In the genomic region with DNA sequence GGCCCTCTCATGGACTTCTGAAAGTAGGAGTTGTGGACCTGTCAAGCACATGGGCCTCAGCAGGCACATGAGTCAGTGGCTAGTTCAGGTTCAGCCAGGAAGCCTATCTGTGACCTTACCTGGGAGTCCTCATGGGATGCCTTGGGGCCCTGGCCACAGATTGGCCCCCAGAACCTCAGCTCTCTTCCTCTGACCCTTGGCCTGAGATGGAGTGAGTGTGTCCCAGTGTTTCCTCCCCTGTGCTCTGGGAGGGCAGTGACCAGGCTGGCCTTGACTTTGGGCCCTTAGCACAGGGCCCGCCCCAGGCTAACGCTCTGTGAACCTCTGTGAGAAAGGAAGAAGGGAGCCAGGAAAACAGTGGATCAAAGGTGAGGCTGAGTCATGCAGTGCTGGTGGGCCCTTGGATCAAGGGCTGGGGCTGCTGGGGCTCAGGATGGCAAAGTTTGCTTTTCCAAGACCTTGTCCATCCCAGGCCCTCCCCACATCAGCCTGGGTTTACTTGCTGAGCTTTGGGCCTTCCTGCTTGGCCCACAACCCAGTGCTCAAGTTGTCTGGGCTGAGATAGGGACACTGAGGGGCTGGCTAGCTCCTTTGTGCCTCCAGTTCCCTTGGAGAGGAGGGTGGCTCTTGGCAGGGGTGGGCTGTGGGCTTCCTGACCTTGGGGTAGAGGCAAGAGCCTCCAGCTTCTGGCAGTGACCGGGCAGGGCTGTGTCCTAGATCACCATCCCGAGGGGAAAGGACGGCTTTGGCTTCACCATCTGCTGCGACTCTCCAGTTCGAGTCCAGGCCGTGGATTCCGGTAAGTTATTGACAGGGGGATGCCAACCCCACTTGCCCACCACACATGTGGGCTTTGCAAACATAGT, we compare ENCODE assay signal across 1 cellular context.
TF ChIP-seq lines count a peak whose summit lies in the region.

No MANE protein-coding gene starts in this region.

TF ChIP-seq in HepG2, 621 proteins besides CTCF, POLR2A, EP300 and RAD21 (continued from another document and continues in another):
- TF ChIP-seq, protein P1, sequence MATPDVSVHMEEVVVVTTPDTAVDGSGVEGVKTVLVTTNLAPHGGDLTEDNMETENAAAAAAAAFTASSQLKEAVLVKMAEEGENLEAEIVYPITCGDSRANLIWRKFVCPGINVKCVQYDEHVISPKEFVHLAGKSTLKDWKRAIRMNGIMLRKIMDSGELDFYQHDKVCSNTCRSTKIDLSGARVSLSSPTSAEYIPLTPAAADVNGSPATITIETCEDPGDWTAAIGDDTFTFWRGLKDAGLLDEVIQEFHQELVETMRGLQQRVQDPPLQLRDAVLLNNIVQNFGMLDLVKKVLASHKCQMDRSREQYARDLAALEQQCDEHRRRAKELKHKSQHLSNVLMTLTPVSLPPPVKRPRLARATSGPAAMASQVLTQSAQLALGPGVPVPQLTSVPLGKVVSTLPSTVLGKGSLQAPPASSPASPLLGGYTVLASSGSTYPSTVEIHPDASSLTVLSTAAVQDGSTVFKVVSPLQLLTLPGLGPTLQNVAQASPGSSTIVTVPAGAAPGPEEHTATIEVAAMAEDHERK (CRISPR knock-in tag; IDR thresholded peaks at IDR 0.05; ENCODE audit: low read depth), result no peak
- TF ChIP-seq MBNL3 (CRISPR knock-in tag; conservative IDR thresholded peaks at IDR 0.05) (no peak), SALL1 (CRISPR knock-in tag; IDR thresholded peaks at IDR 0.05) (peak; percentile 99), KLF16 (CRISPR knock-in tag; IDR thresholded peaks at IDR 0.05) (peak in 1 of 2 experiments; percentile 94; a peak in 2 of 4 replicates), ZKSCAN1 (IDR thresholded peaks at IDR 0.05; ENCODE audit: low read length) (no peak), ARID2 (CRISPR knock-in tag; IDR thresholded peaks at IDR 0.05; ENCODE audit: borderline replicate concordance) (peak; percentile 78; the same call in 1 of the 2 replicates), HMGA1 (CRISPR knock-in tag; conservative IDR thresholded peaks at IDR 0.05) (no peak), MTF2 (CRISPR knock-in tag; IDR thresholded peaks at IDR 0.05; ENCODE audit: borderline replicate concordance) (no peak), MEIS2 (CRISPR knock-in tag; IDR thresholded peaks at IDR 0.05) (peak; percentile 80; the same call in 1 of the 2 replicates), ATAD3A (CRISPR knock-in tag; IDR thresholded peaks at IDR 0.05) (no peak), ZNF343 (CRISPR knock-in tag; IDR thresholded peaks at IDR 0.05) (peak; percentile 95), RELA (CRISPR knock-in tag; IDR thresholded peaks at IDR 0.05) (peak; percentile 57; the same call in 1 of the 2 replicates), ZNF530 (CRISPR knock-in tag; IDR thresholded peaks at IDR 0.05; ENCODE audit: low read depth) (no peak), ZSCAN9 (CRISPR knock-in tag; IDR thresholded peaks at IDR 0.05; ENCODE audit: borderline replicate concordance) (peak; percentile 77; the same call in 1 of the 2 replicates), SOX6 (IDR thresholded peaks at IDR 0.05) (no peak), SOX6 (CRISPR knock-in tag; IDR thresholded peaks at IDR 0.05) (peak; percentile 97), NCOR1 (IDR thresholded peaks at IDR 0.05; ENCODE audit: borderline replicate concordance, low read length) (peak; percentile 97), REPIN1 (CRISPR knock-in tag; IDR thresholded peaks at IDR 0.05; ENCODE audit: borderline replicate concordance, low read depth) (peak; percentile 98), ZNF780A (CRISPR knock-in tag; IDR thresholded peaks at IDR 0.05) (no peak), FOXK1 (CRISPR knock-in tag; IDR thresholded peaks at IDR 0.05; ENCODE audit: borderline replicate concordance, low read depth) (peak; percentile 85; the same call in 1 of the 2 replicates), HOXA9 (CRISPR knock-in tag; IDR thresholded peaks at IDR 0.05; ENCODE audit: borderline replicate concordance) (no peak), LCORL (IDR thresholded peaks at IDR 0.05) (0 out of 2 replicates have a peak, but pooled peaks have one; percentile 9), LCORL (CRISPR knock-in tag; IDR thresholded peaks at IDR 0.05) (peak; percentile 99), PAF1 (CRISPR knock-in tag; IDR thresholded peaks at IDR 0.05) (no peak), FOXK2 (IDR thresholded peaks at IDR 0.05) (peak; percentile 56; the same call in 1 of the 2 replicates), NFIC (IDR thresholded peaks at IDR 0.05; ENCODE audit: low read length) (peak; percentile 70; the same call in 1 of the 2 replicates), REL (CRISPR knock-in tag; conservative IDR thresholded peaks at IDR 0.05) (no peak), ZNF264 (CRISPR knock-in tag; IDR thresholded peaks at IDR 0.05) (peak; percentile 93), ZNF251 (CRISPR knock-in tag; IDR thresholded peaks at IDR 0.05) (no peak)
- TF ChIP-seq, protein P2, sequence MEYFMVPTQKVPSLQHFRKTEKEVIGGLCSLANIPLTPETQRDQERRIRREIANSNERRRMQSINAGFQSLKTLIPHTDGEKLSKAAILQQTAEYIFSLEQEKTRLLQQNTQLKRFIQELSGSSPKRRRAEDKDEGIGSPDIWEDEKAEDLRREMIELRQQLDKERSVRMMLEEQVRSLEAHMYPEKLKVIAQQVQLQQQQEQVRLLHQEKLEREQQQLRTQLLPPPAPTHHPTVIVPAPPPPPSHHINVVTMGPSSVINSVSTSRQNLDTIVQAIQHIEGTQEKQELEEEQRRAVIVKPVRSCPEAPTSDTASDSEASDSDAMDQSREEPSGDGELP (IDR thresholded peaks at IDR 0.05; ENCODE audit: borderline replicate concordance, low read depth), result peak; percentile 56; the same call in 1 of the 2 replicates
- TF ChIP-seq, protein P3, sequence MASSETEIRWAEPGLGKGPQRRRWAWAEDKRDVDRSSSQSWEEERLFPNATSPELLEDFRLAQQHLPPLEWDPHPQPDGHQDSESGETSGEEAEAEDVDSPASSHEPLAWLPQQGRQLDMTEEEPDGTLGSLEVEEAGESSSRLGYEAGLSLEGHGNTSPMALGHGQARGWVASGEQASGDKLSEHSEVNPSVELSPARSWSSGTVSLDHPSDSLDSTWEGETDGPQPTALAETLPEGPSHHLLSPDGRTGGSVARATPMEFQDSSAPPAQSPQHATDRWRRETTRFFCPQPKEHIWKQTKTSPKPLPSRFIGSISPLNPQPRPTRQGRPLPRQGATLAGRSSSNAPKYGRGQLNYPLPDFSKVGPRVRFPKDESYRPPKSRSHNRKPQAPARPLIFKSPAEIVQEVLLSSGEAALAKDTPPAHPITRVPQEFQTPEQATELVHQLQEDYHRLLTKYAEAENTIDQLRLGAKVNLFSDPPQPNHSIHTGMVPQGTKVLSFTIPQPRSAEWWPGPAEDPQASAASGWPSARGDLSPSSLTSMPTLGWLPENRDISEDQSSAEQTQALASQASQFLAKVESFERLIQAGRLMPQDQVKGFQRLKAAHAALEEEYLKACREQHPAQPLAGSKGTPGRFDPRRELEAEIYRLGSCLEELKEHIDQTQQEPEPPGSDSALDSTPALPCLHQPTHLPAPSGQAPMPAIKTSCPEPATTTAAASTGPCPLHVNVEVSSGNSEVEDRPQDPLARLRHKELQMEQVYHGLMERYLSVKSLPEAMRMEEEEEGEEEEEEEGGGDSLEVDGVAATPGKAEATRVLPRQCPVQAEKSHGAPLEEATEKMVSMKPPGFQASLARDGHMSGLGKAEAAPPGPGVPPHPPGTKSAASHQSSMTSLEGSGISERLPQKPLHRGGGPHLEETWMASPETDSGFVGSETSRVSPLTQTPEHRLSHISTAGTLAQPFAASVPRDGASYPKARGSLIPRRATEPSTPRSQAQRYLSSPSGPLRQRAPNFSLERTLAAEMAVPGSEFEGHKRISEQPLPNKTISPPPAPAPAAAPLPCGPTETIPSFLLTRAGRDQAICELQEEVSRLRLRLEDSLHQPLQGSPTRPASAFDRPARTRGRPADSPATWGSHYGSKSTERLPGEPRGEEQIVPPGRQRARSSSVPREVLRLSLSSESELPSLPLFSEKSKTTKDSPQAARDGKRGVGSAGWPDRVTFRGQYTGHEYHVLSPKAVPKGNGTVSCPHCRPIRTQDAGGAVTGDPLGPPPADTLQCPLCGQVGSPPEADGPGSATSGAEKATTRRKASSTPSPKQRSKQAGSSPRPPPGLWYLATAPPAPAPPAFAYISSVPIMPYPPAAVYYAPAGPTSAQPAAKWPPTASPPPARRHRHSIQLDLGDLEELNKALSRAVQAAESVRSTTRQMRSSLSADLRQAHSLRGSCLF (CRISPR knock-in tag; IDR thresholded peaks at IDR 0.05; ENCODE audit: borderline replicate concordance), result peak; percentile 20; the same call in 1 of the 2 replicates
- TF ChIP-seq, protein P4, sequence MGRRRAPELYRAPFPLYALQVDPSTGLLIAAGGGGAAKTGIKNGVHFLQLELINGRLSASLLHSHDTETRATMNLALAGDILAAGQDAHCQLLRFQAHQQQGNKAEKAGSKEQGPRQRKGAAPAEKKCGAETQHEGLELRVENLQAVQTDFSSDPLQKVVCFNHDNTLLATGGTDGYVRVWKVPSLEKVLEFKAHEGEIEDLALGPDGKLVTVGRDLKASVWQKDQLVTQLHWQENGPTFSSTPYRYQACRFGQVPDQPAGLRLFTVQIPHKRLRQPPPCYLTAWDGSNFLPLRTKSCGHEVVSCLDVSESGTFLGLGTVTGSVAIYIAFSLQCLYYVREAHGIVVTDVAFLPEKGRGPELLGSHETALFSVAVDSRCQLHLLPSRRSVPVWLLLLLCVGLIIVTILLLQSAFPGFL (CRISPR knock-in tag; IDR thresholded peaks at IDR 0.05), result no peak
- TF ChIP-seq, protein P5, sequence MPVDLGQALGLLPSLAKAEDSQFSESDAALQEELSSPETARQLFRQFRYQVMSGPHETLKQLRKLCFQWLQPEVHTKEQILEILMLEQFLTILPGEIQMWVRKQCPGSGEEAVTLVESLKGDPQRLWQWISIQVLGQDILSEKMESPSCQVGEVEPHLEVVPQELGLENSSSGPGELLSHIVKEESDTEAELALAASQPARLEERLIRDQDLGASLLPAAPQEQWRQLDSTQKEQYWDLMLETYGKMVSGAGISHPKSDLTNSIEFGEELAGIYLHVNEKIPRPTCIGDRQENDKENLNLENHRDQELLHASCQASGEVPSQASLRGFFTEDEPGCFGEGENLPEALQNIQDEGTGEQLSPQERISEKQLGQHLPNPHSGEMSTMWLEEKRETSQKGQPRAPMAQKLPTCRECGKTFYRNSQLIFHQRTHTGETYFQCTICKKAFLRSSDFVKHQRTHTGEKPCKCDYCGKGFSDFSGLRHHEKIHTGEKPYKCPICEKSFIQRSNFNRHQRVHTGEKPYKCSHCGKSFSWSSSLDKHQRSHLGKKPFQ (CRISPR knock-in tag; IDR thresholded peaks at IDR 0.05; ENCODE audit: insufficient replicate concordance), result no peak
- TF ChIP-seq, protein P6, sequence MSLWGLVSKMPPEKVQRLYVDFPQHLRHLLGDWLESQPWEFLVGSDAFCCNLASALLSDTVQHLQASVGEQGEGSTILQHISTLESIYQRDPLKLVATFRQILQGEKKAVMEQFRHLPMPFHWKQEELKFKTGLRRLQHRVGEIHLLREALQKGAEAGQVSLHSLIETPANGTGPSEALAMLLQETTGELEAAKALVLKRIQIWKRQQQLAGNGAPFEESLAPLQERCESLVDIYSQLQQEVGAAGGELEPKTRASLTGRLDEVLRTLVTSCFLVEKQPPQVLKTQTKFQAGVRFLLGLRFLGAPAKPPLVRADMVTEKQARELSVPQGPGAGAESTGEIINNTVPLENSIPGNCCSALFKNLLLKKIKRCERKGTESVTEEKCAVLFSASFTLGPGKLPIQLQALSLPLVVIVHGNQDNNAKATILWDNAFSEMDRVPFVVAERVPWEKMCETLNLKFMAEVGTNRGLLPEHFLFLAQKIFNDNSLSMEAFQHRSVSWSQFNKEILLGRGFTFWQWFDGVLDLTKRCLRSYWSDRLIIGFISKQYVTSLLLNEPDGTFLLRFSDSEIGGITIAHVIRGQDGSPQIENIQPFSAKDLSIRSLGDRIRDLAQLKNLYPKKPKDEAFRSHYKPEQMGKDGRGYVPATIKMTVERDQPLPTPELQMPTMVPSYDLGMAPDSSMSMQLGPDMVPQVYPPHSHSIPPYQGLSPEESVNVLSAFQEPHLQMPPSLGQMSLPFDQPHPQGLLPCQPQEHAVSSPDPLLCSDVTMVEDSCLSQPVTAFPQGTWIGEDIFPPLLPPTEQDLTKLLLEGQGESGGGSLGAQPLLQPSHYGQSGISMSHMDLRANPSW (CRISPR knock-in tag; IDR thresholded peaks at IDR 0.05; ENCODE audit: borderline replicate concordance), result peak; percentile 98
- TF ChIP-seq, protein P7, sequence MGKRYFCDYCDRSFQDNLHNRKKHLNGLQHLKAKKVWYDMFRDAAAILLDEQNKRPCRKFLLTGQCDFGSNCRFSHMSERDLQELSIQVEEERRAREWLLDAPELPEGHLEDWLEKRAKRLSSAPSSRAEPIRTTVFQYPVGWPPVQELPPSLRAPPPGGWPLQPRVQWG (CRISPR knock-in tag; IDR thresholded peaks at IDR 0.05; ENCODE audit: borderline replicate concordance, low read depth), result no peak
- TF ChIP-seq, protein P8, sequence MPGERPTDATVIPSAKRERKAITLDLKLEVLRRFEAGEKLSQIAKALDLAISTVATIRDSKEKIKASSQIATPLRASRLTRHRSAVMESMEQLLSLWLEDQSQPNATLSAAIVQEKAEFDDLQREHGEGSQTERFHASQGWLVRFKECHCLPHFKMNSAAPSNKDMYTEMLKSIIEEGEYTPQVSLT (CRISPR knock-in tag; IDR thresholded peaks at IDR 0.05; ENCODE audit: borderline replicate concordance, low read depth), result no peak
- TF ChIP-seq, protein P9, sequence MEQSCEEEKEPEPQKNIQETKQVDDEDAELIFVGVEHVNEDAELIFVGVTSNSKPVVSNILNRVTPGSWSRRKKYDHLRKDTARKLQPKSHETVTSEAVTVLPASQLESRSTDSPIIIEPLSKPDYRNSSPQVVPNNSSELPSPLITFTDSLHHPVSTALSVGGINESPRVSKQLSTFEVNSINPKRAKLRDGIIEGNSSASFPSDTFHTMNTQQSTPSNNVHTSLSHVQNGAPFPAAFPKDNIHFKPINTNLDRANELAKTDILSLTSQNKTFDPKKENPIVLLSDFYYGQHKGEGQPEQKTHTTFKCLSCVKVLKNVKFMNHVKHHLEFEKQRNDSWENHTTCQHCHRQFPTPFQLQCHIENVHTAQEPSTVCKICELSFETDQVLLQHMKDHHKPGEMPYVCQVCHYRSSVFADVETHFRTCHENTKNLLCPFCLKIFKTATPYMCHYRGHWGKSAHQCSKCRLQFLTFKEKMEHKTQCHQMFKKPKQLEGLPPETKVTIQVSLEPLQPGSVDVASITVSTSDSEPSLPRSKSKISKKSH (CRISPR knock-in tag; IDR thresholded peaks at IDR 0.05; ENCODE audit: borderline replicate concordance), result no peak
- TF ChIP-seq, protein P10, sequence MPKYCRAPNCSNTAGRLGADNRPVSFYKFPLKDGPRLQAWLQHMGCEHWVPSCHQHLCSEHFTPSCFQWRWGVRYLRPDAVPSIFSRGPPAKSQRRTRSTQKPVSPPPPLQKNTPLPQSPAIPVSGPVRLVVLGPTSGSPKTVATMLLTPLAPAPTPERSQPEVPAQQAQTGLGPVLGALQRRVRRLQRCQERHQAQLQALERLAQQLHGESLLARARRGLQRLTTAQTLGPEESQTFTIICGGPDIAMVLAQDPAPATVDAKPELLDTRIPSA (CRISPR knock-in tag; IDR thresholded peaks at IDR 0.05; ENCODE audit: borderline replicate concordance), result no peak
- TF ChIP-seq, protein P11, sequence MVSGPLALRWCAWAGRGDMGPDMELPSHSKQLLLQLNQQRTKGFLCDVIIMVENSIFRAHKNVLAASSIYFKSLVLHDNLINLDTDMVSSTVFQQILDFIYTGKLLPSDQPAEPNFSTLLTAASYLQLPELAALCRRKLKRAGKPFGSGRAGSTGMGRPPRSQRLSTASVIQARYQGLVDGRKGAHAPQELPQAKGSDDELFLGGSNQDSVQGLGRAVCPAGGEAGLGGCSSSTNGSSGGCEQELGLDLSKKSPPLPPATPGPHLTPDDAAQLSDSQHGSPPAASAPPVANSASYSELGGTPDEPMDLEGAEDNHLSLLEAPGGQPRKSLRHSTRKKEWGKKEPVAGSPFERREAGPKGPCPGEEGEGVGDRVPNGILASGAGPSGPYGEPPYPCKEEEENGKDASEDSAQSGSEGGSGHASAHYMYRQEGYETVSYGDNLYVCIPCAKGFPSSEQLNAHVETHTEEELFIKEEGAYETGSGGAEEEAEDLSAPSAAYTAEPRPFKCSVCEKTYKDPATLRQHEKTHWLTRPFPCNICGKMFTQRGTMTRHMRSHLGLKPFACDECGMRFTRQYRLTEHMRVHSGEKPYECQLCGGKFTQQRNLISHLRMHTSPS (CRISPR knock-in tag; IDR thresholded peaks at IDR 0.05; ENCODE audit: low read depth), result peak; percentile 91
